In genomic region chr18:48800877-48801727, GRCh38 we compare ENCODE assay signal across 8 cellular contexts.
DNase-seq lines count a peak whose midpoint lies in the region; ATAC-seq and TF ChIP-seq lines count a peak whose summit lies in the region.

No MANE protein-coding gene starts in this region.

- DNase-seq in GM13976 (ENCODE audit: low spot score) (peak; percentile 82), WTC11 (ENCODE audit: low spot score) (peak; percentile 1), iris pigment epithelial cell (ENCODE audit: low read depth) (peak; percentile 19), putamen (ENCODE audit: low spot score) (no peak), hippocampal formation (lab: John Stamatoyannopoulos, UW) (no peak), cerebellar nuclear complex (lab: John Stamatoyannopoulos, UW) (no peak), PC-9 (no peak)

- intact Hi-C loops in PC-9 (cut with micrococcal nuclease; ENCODE audit: unreplicated experiment): no loop called here

- ATAC-seq in GM21786 (IDR thresholded peaks at IDR 0.05; ENCODE audit: unreplicated experiment): peak; percentile 63
- no peak for ATAC-seq in WTC11

- no peak overlapping the region for H2AFZ ChIP-seq in PC-9

- no peaks in the 10 kb centered on the region for H3K79me2 ChIP-seq in PC-9 (ENCODE audit: low read depth)

- no peak overlapping the region for H3K4me3 ChIP-seq in PC-9

- H3K27me3 Mint-ChIP-seq in WTC11 (ENCODE audit: low read depth): no peaks in the 10 kb centered on the region

- no peaks in the 10 kb centered on the region for H3K9me3 Mint-ChIP-seq in WTC11

- BruUV-seq in PC-9 (replicated peaks; lab: Mats Ljungman, UMichigan): no TSS peak

- no peak for TF ChIP-seq CTCF in GM13976 (IDR thresholded peaks at IDR 0.05; ENCODE audit: borderline replicate concordance, control extremely low read depth, extremely low read depth, insufficient read depth, missing control alignments)
- no peak for TF ChIP-seq CTCF in WTC11 (IDR thresholded peaks at IDR 0.05)
- no peak for TF ChIP-seq CTCF in PC-9 (conservative IDR thresholded peaks at IDR 0.05)

- POLR2A ChIA-PET in WTC11 (lab: Charles Lee) (no interaction called here), PC-9 (lab: Charles Lee; ENCODE audit: unreplicated experiment) (no interaction called here)

- no peaks in the 10 kb centered on the region for H3K4me1 ChIP-seq in PC-9 (replicated peaks; ENCODE audit: insufficient read depth)

- in situ Hi-C loops in GM13976 (cut with MboI; ENCODE audit: low sequenced_read_pairs, unreplicated experiment): no loop called here

- no peaks in the 10 kb centered on the region for H3F3A ChIP-seq in PC-9 (ENCODE audit: insufficient read depth, low read depth)

- H3K27me3 ChIP-seq in PC-9 (ENCODE audit: insufficient read depth, low read depth): no peaks in the 10 kb centered on the region

- CTCF ChIA-PET in WTC11 (lab: Charles Lee): no interaction called here
- CTCF ChIA-PET in PC-9 (lab: Charles Lee): no interaction called here

- no peak overlapping the region for H3K27ac ChIP-seq in PC-9

- no peak overlapping the region for H3K4me2 ChIP-seq in PC-9

- no peaks in the 10 kb centered on the region for H3K9me3 ChIP-seq in PC-9 (ENCODE audit: insufficient read depth, low read depth)

- no peaks in the 10 kb centered on the region; the same call in 1 of the 2 replicates for H3K36me3 Mint-ChIP-seq in WTC11

- H3K27ac Mint-ChIP-seq in WTC11: no peak overlapping the region

- no peaks in the 10 kb centered on the region for H3K36me3 ChIP-seq in PC-9 (ENCODE audit: low read depth)

- H4K20me1 ChIP-seq in PC-9 (ENCODE audit: insufficient read depth): no peaks in the 10 kb centered on the region

- no peak overlapping the region for H3K4me3 Mint-ChIP-seq in WTC11

- no peaks in the 10 kb centered on the region for H3K9me2 ChIP-seq in PC-9 (ENCODE audit: insufficient read depth)

- H3K4me1 Mint-ChIP-seq in WTC11: no peaks in the 10 kb centered on the region

TF ChIP-seq in WTC11, 78 proteins besides CTCF, POLR2A, EP300 and RAD21:
- TF ChIP-seq ETV6 (CRISPR knock-in tag; IDR thresholded peaks at IDR 0.05): no peak
- no peak for TF ChIP-seq E2F1 (CRISPR knock-in tag; IDR thresholded peaks at IDR 0.05)
- TF ChIP-seq ZNF425 (CRISPR knock-in tag; conservative IDR thresholded peaks at IDR 0.05): no peak
- no peak for TF ChIP-seq KAT7 (CRISPR knock-in tag; IDR thresholded peaks at IDR 0.05; ENCODE audit: borderline replicate concordance)
- TF ChIP-seq CREB1 (CRISPR knock-in tag; IDR thresholded peaks at IDR 0.05): no peak

Comparison
In these comparisons a context has a peak if more than half of its experiments do, and no peak if none do; other contexts are left out.
1. DNase-seq: peak in GM13976 (single experiment), WTC11 (single experiment) and iris pigment epithelial cell (single experiment); none in putamen (single experiment), hippocampal formation (0 of 2), cerebellar nuclear complex (0 of 2) and PC-9 (0 of 2).